Comparison of ENCODE assay signal across 29 cellular contexts in genomic region chrX:110116066-110116465, GRCh38.
"Had no signal": no experiment of that assay in that cellular context is flagged by ENCODE, and none has a peak within 500 bp of the region (broad histone marks: within the 10 kb centered on the region; RNA-seq: fewer than 3 reads in every experiment).

No MANE protein-coding gene starts in this region.

- H3K4me3 ChIP-seq: ascending aorta, body of pancreas, breast epithelium, SJSA1 had no signal

- DNase-seq: activated CD4-positive, alpha-beta T cell treated with anti-CD3 and anti-CD28 coated beads, Interleukin-2, amount 10 ng/mL, durations not matched to agents 24 days and 14 days; activated CD4-positive, alpha-beta T cell treated with anti-CD3 and anti-CD28 coated beads, Interleukin-2, amount 50 U/mL, for 4 hours; activated CD8-positive, alpha-beta T cell treated with anti-CD3 and anti-CD28 coated beads, Interleukin-2, amount 10 ng/mL, durations not matched to agents 7 days and 5 days; activated gamma-delta T cell; activated naive CD4-positive, alpha-beta T cell treated with Interleukin-2 at 50 U/mL for 16 hours; activated naive CD8-positive, alpha-beta T cell treated with anti-CD3 and anti-CD28 coated beads, Interleukin-2, amount 10 ng/mL, durations not matched to agents 7 days and 5 days; activated T-cell treated with anti-CD3 and anti-CD28 coated beads, Interleukin-2, amount 50 U/mL, for 24 hours; amygdala; body of pancreas; MM.1S; MV-4-11; NCI-H1092; NCI-H1436 treated with DMSO at 0.1 percent for 48 hours; NCI-H1694 treated with DMSO at 0.1 percent for 48 hours; NCI-H2029; NCI-H345; NCI-H524 treated with DMSO at 0.1 percent for 48 hours; SHP77 treated with DMSO at 0.1 percent for 48 hours; SK-N-SH had no signal

- H3K4me2 ChIP-seq: KMS-11, SK-N-SH had no signal

- H3K9ac ChIP-seq: KMS-11, SK-N-SH had no signal

- H3K4me1 ChIP-seq: ascending aorta, breast epithelium, SJSA1 had no signal

- H3K9me3 ChIP-seq: ascending aorta, body of pancreas, breast epithelium, SJSA1, SK-N-SH had no signal

- FAIRE-seq: TTC549 had no signal

- H3K27me3 ChIP-seq: ascending aorta, body of pancreas, SJSA1 had no signal

- H3K9me3 Mint-ChIP-seq: activated CD4-positive, alpha-beta T cell treated with anti-CD3 and anti-CD28 coated beads, Interleukin-2, amount 10 ng/mL, durations not matched to agents 24 days and 14 days; activated naive CD4-positive, alpha-beta T cell treated with anti-CD3 and anti-CD28 coated beads, Interleukin-2, amount 50 U/mL, for 24 hours; activated naive CD8-positive, alpha-beta T cell treated with anti-CD3 and anti-CD28 coated beads, Interleukin-2, amount 10 ng/mL, durations not matched to agents 7 days and 5 days; activated T-cell treated with anti-CD3 and anti-CD28 coated beads, Interleukin-2, amount 50 U/mL, for 24 hours; activated T-helper 2 cell treated with anti-CD3 and anti-CD28 coated beads, Interferon-gamma antibody, Interleukin-2, Interleukin-4, amounts not matched to agents 10 μg/mL and 5 μg/mL and 100 μg/mL, durations not matched to agents 14 hours and 24 hours and 36 hours; T-helper 1 cell treated with Interleukin-12 subunit alpha and Interleukin-12 subunit beta and Interleukin-4 antibody, amounts not matched to agents 30 μg/mL and 1 μg/mL, for 36 hours; T-helper 2 cell treated with Interferon-gamma antibody and Interleukin-4, amounts not matched to agents 5 μg/mL and 100 μg/mL, for 36 hours had no signal

- H3K4me1 Mint-ChIP-seq: activated CD4-positive, alpha-beta T cell treated with anti-CD3 and anti-CD28 coated beads, Interleukin-2, amount 10 ng/mL, durations not matched to agents 24 days and 14 days; activated naive CD4-positive, alpha-beta T cell treated with anti-CD3 and anti-CD28 coated beads, Interleukin-2, amount 50 U/mL, for 24 hours; activated naive CD8-positive, alpha-beta T cell treated with anti-CD3 and anti-CD28 coated beads, Interleukin-2, amount 10 ng/mL, durations not matched to agents 7 days and 5 days had no signal

- H3K27ac ChIP-seq: ascending aorta, body of pancreas, breast epithelium, KMS-11, SJSA1 had no signal

- H3K27me3 Mint-ChIP-seq: activated CD4-positive, alpha-beta T cell treated with anti-CD3 and anti-CD28 coated beads, Interleukin-2, amount 10 ng/mL, durations not matched to agents 24 days and 14 days; activated naive CD4-positive, alpha-beta T cell treated with anti-CD3 and anti-CD28 coated beads, Interleukin-2, amount 50 U/mL, for 24 hours; activated naive CD8-positive, alpha-beta T cell treated with anti-CD3 and anti-CD28 coated beads, Interleukin-2, amount 10 ng/mL, durations not matched to agents 7 days and 5 days had no signal

- H3K4me3 Mint-ChIP-seq: activated CD4-positive, alpha-beta T cell treated with anti-CD3 and anti-CD28 coated beads, Interleukin-2, amount 10 ng/mL, durations not matched to agents 24 days and 14 days; activated CD8-positive, alpha-beta T cell treated with anti-CD3 and anti-CD28 coated beads, Interleukin-2, amount 10 ng/mL, durations not matched to agents 7 days and 5 days; activated naive CD4-positive, alpha-beta T cell treated with anti-CD3 and anti-CD28 coated beads, Interleukin-2, amount 50 U/mL, for 24 hours; activated naive CD8-positive, alpha-beta T cell treated with anti-CD3 and anti-CD28 coated beads, Interleukin-2, amount 10 ng/mL, durations not matched to agents 7 days and 5 days; activated T-cell treated with anti-CD3 and anti-CD28 coated beads, Interleukin-2, amount 50 U/mL, for 24 hours; T-helper 1 cell treated with Interleukin-12 subunit alpha and Interleukin-12 subunit beta and Interleukin-4 antibody, amounts not matched to agents 30 μg/mL and 1 μg/mL, for 36 hours; T-helper 2 cell treated with Interferon-gamma antibody and Interleukin-4, amounts not matched to agents 5 μg/mL and 100 μg/mL, for 36 hours had no signal

- ATAC-seq: activated CD8-positive, alpha-beta T cell treated with anti-CD3 and anti-CD28 coated beads, Interleukin-2, amount 10 ng/mL, durations not matched to agents 7 days and 5 days; body of pancreas; Panc1 had no signal

- H3K36me3 ChIP-seq: ascending aorta, breast epithelium, SJSA1 had no signal

- H3K27ac Mint-ChIP-seq: activated CD4-positive, alpha-beta T cell treated with anti-CD3 and anti-CD28 coated beads, Interleukin-2, amount 10 ng/mL, durations not matched to agents 24 days and 14 days; activated CD8-positive, alpha-beta T cell treated with anti-CD3 and anti-CD28 coated beads, Interleukin-2, amount 10 ng/mL, durations not matched to agents 7 days and 5 days; activated naive CD4-positive, alpha-beta T cell treated with anti-CD3 and anti-CD28 coated beads, Interleukin-2, amount 50 U/mL, for 24 hours; activated naive CD8-positive, alpha-beta T cell treated with anti-CD3 and anti-CD28 coated beads, Interleukin-2, amount 10 ng/mL, durations not matched to agents 7 days and 5 days; activated T-cell treated with anti-CD3 and anti-CD28 coated beads, Interleukin-2, amount 50 U/mL, for 24 hours; activated T-helper 2 cell treated with anti-CD3 and anti-CD28 coated beads, Interferon-gamma antibody, Interleukin-2, Interleukin-4, amounts not matched to agents 10 μg/mL and 5 μg/mL and 100 μg/mL, durations not matched to agents 14 hours and 24 hours and 36 hours; T-helper 1 cell treated with Interleukin-12 subunit alpha and Interleukin-12 subunit beta and Interleukin-4 antibody, amounts not matched to agents 30 μg/mL and 1 μg/mL, for 36 hours; T-helper 2 cell treated with Interferon-gamma antibody and Interleukin-4, amounts not matched to agents 5 μg/mL and 100 μg/mL, for 36 hours had no signal
